1 cellular context compared by ENCODE assay signal in the genomic region with DNA sequence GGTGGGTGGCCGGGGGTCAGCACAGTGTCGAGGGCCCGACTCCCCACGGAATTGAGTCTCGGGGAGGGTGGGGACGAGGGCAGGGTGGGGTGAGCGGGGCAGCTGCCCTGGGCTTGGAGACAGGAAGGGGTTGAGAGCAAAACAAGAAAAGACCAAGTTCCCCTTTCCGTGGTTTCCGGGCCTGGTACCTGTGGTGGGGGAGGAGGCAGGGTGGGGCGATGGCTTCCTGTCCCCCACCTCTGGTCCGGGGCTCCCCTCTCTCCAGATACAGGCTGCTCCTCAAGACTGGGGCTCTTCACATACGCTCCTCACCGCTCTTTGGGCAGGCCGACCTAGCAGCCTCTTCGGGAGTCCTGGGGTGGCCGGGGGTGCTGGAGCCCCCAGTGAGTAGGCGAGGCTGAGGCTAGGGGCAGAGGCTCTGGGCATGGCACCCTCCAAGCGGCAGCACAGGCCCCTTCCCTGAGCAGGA.
TF ChIP-seq lines count a peak whose summit lies in the region.

No MANE protein-coding gene starts in this region.

TF ChIP-seq in H1, 55 proteins besides CTCF, POLR2A, EP300 and RAD21:
- TF ChIP-seq NRF1 (IDR thresholded peaks at IDR 0.05; ENCODE audit: low read depth, low read length) (no peak), CREB1 (IDR thresholded peaks at IDR 0.05) (no peak)
